In the genomic region with DNA sequence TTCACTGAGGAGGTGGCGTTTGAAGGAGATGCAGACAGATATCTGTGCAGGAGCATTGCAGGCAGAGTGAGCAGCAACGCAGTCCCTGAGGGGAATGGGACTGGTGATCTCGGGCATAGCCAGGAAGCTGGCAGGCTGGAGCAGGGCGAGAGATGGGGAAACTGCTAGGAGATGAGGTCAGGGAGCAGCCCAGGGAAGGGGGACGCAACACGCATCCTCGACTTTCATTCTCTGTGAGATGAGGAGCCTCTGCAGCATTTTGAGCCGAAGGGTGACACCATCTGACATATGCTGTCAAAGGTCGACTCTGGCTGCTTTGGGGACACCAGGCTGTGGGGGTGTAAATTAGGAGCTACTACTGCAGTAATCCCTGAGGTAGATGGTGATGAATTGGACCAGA, we compare ENCODE assay signal across 24 cellular contexts. TPM values are rescaled to one million over a fixed set of nuclear protein-coding genes. Genes with fewer than 3 reads are reported as not detected.
"Had no signal": no experiment of that assay in that cellular context is flagged by ENCODE, and none has a peak within 500 bp of the region (broad histone marks: within the 10 kb centered on the region; RNA-seq: fewer than 3 reads in every experiment).

No MANE protein-coding gene starts in this region.

- H3K36me3 Mint-ChIP-seq: activated naive CD8-positive, alpha-beta T cell treated with anti-CD3 and anti-CD28 coated beads, Interleukin-2, amount 10 ng/mL, durations not matched to agents 7 days and 5 days; brain; stimulated activated naive B cell treated with anti-CD40 and anti-IgM and Interleukin-4, amounts not matched to agents 10 μg/mL and 1 μg/mL and 100 μg/mL, for 72 hours had no signal

- H3K4me1 ChIP-seq: colonic mucosa, right lobe of liver, uterus had no signal

- H3K4me3 Mint-ChIP-seq: activated CD4-positive, alpha-beta T cell treated with anti-CD3 and anti-CD28 coated beads, Interleukin-2, amount 10 ng/mL, durations not matched to agents 24 days and 14 days; activated CD8-positive, alpha-beta T cell treated with anti-CD3 and anti-CD28 coated beads, Interleukin-2, amount 10 ng/mL, durations not matched to agents 7 days and 5 days; activated naive CD8-positive, alpha-beta T cell treated with anti-CD3 and anti-CD28 coated beads, Interleukin-2, amount 10 ng/mL, durations not matched to agents 7 days and 5 days; activated T-cell treated with anti-CD3 and anti-CD28 coated beads, Interleukin-2, amount 50 U/mL, for 24 hours; brain; neural crest cell; stimulated activated naive B cell treated with anti-CD40 and anti-IgM and Interleukin-4, amounts not matched to agents 10 μg/mL and 1 μg/mL and 100 μg/mL, for 72 hours had no signal

- H3K27me3 ChIP-seq: colonic mucosa, gastrocnemius medialis, heart left ventricle, right lobe of liver, uterus had no signal

- H3K27me3 Mint-ChIP-seq: activated T-cell treated with anti-CD3 and anti-CD28 coated beads, Interleukin-2, amount 50 U/mL, for 24 hours; brain had no signal

- H3K36me3 ChIP-seq: colonic mucosa, gastrocnemius medialis, heart left ventricle, right lobe of liver, uterus had no signal

- DNase-seq: activated CD4-positive, alpha-beta T cell treated with anti-CD3 and anti-CD28 coated beads, Interleukin-2, amount 10 ng/mL, durations not matched to agents 24 days and 14 days; activated CD8-positive, alpha-beta T cell treated with anti-CD3 and anti-CD28 coated beads, Interleukin-2, amount 10 ng/mL, durations not matched to agents 7 days and 5 days; activated naive CD4-positive, alpha-beta T cell treated with Interleukin-2 at 50 U/mL for 16 hours; activated naive CD8-positive, alpha-beta T cell treated with anti-CD3 and anti-CD28 coated beads, Interleukin-2, amount 10 ng/mL, durations not matched to agents 7 days and 5 days; activated T-cell treated with anti-CD3 and anti-CD28 coated beads, Interleukin-2, amount 50 U/mL, for 24 hours; anterior cingulate cortex; central memory CD4-positive, alpha-beta T cell; colonic mucosa; erythroblast; gastrocnemius medialis; heart left ventricle; kidney; psoas muscle; right lobe of liver; stimulated activated CD4-positive, alpha-beta T cell treated with anti-CD3 and anti-CD28 coated beads, Interleukin-4, amount 100 ng/mL, for 24 hours; stimulated activated naive B cell treated with anti-CD40 and anti-IgM and Interleukin-4, amounts not matched to agents 10 μg/mL and 1 μg/mL and 100 μg/mL, for 72 hours; T-helper 1 cell; T-helper 9 cell; uterus had no signal

- H3K27ac Mint-ChIP-seq: activated CD4-positive, alpha-beta T cell treated with anti-CD3 and anti-CD28 coated beads, Interleukin-2, amount 10 ng/mL, durations not matched to agents 24 days and 14 days; activated CD8-positive, alpha-beta T cell treated with anti-CD3 and anti-CD28 coated beads, Interleukin-2, amount 10 ng/mL, durations not matched to agents 7 days and 5 days; activated naive CD8-positive, alpha-beta T cell treated with anti-CD3 and anti-CD28 coated beads, Interleukin-2, amount 10 ng/mL, durations not matched to agents 7 days and 5 days; activated T-cell treated with anti-CD3 and anti-CD28 coated beads, Interleukin-2, amount 50 U/mL, for 24 hours; activated T-helper 2 cell treated with anti-CD3 and anti-CD28 coated beads, Interferon-gamma antibody, Interleukin-2, Interleukin-4, amounts not matched to agents 10 μg/mL and 5 μg/mL and 100 μg/mL, durations not matched to agents 14 hours and 24 hours and 36 hours; stimulated activated naive B cell treated with anti-CD40 and anti-IgM and Interleukin-4, amounts not matched to agents 10 μg/mL and 1 μg/mL and 100 μg/mL, for 72 hours had no signal

- H3K4me3 ChIP-seq: colonic mucosa, gastrocnemius medialis, heart left ventricle, lung, psoas muscle, right lobe of liver, uterus had no signal

- ATAC-seq: activated CD8-positive, alpha-beta T cell treated with anti-CD3 and anti-CD28 coated beads, Interleukin-2, amount 10 ng/mL, durations not matched to agents 7 days and 5 days; gastrocnemius medialis; heart left ventricle; left lobe of liver; psoas muscle; right lobe of liver; stimulated activated naive B cell treated with anti-CD40 and anti-IgM and Interleukin-4, amounts not matched to agents 10 μg/mL and 1 μg/mL and 100 μg/mL, for 72 hours had no signal

- H3K9me3 Mint-ChIP-seq: activated CD4-positive, alpha-beta T cell treated with anti-CD3 and anti-CD28 coated beads, Interleukin-2, amount 10 ng/mL, durations not matched to agents 24 days and 14 days; activated naive CD8-positive, alpha-beta T cell treated with anti-CD3 and anti-CD28 coated beads, Interleukin-2, amount 10 ng/mL, durations not matched to agents 7 days and 5 days; activated T-cell treated with anti-CD3 and anti-CD28 coated beads, Interleukin-2, amount 50 U/mL, for 24 hours; activated T-helper 2 cell treated with anti-CD3 and anti-CD28 coated beads, Interferon-gamma antibody, Interleukin-2, Interleukin-4, amounts not matched to agents 10 μg/mL and 5 μg/mL and 100 μg/mL, durations not matched to agents 14 hours and 24 hours and 36 hours; brain; neural crest cell; stimulated activated naive B cell treated with anti-CD40 and anti-IgM and Interleukin-4, amounts not matched to agents 10 μg/mL and 1 μg/mL and 100 μg/mL, for 72 hours had no signal

- H3K27ac ChIP-seq: colonic mucosa, gastrocnemius medialis, heart left ventricle, psoas muscle, right lobe of liver, uterus had no signal

- H3K9me3 ChIP-seq: colonic mucosa, gastrocnemius medialis, heart left ventricle, psoas muscle, right lobe of liver, uterus had no signal

RNA-seq across cellular contexts. Expression of gene CHRNA1, which starts 4.3 kb away (rescaled TPM):
- total RNA-seq: activated CD4-positive, alpha-beta T cell treated with anti-CD3 and anti-CD28 coated beads, Interleukin-2, amount 10 ng/mL, durations not matched to agents 24 days and 14 days; activated CD8-positive, alpha-beta T cell treated with anti-CD3 and anti-CD28 coated beads, Interleukin-2, amount 10 ng/mL, durations not matched to agents 7 days and 5 days; activated naive CD8-positive, alpha-beta T cell treated with anti-CD3 and anti-CD28 coated beads, Interleukin-2, amount 10 ng/mL, durations not matched to agents 7 days and 5 days; activated T-helper 2 cell treated with anti-CD3 and anti-CD28 coated beads, Interferon-gamma antibody, Interleukin-2, Interleukin-4, amounts not matched to agents 10 μg/mL and 5 μg/mL and 100 μg/mL, durations not matched to agents 14 hours and 24 hours and 36 hours; kidney; left lobe of liver; lung; neural crest cell; uterus had no signal
